ENCODE assay signal across 16 cellular contexts in genomic region chr1:61589382-61589765, GRCh38.
DNase-seq lines count a peak whose midpoint lies in the region; ATAC-seq and TF ChIP-seq lines count a peak whose summit lies in the region.
"Had no signal": no experiment of that assay in that cellular context is flagged by ENCODE, and none has a peak within 500 bp of the region (broad histone marks: within the 10 kb centered on the region; RNA-seq: fewer than 3 reads in every experiment).

No MANE protein-coding gene starts in this region.

- H3K56ac ChIP-seq in mesendoderm (ENCODE audit: low read length), result peak overlapping the region; percentile 54

- TF ChIP-seq CTCF in astrocyte of the spinal cord (IDR thresholded peaks at IDR 0.05; ENCODE audit: low read depth, low read length), result no peak

- H3K23ac ChIP-seq in mesendoderm (ENCODE audit: low read length) (no peak overlapping the region), mesenchymal stem cell (ENCODE audit: low read length in 2 of 2) (no peak overlapping the region)

- in situ Hi-C loops in astrocyte of the spinal cord (cut with HindIII; ENCODE audit: low sequenced_read_pairs), result no loop called here

- WGBS in mesendoderm (ENCODE audit: extremely low coverage, insufficient coverage, low lambda C conversion rate), result no CpG with 5 or more reads among the region's 15 CpGs
- WGBS in mesenchymal stem cell, result 71% methylated on average over 15 of the region's 15 CpGs

- no peaks in the 10 kb centered on the region for H3K27me3 ChIP-seq in mesendoderm (ENCODE audit: insufficient read depth, low read length, poor library complexity)
- peaks cover 0 to 9% of the 10 kb centered on the region in 2 experiments for H3K27me3 ChIP-seq in mesenchymal stem cell (ENCODE audit: control insufficient read depth in 1 of 2, insufficient read depth in 1 of 2, low read length in 2 of 2)
- H3K27me3 ChIP-seq: BLaER1 treated with 17β-estradiol and CSF1 and Interleukin-3, amounts not matched to agents 10 nM and 100 nM; breast epithelium; gastrocnemius medialis; hepatocyte; transverse colon had no signal

- H4K8ac ChIP-seq in mesendoderm (ENCODE audit: low read depth, low read length) (no peak overlapping the region), mesenchymal stem cell (ENCODE audit: low read length) (no peak overlapping the region)

- H2BK5ac ChIP-seq in mesendoderm (ENCODE audit: low read length) (no peak overlapping the region), mesenchymal stem cell (ENCODE audit: low read depth, low read length, poor library complexity, severe bottlenecking) (no peak overlapping the region)

- DNase-seq in NCI-H1417 (lab: John Stamatoyannopoulos, UW) (peak in 2 of 3 experiments; percentile 10 to 16), NCI-H1417 treated with DMSO at 0.1 percent for 48 hours (lab: John Stamatoyannopoulos, UW) (no peak), astrocyte of the spinal cord (ENCODE audit: low read depth, low spot score) (peak; percentile 19), mesendoderm (no peak), smooth muscle cell of the brain vasculature (ENCODE audit: low read depth, low spot score) (peak; percentile 12), DMS114 treated with DMSO at 0.1 percent for 48 hours (lab: John Stamatoyannopoulos, UW; ENCODE audit: unreplicated experiment) (no peak), mesenchymal stem cell (no peak)

- H3K27ac ChIP-seq in mesendoderm (ENCODE audit: low read depth, low read length) (no peak overlapping the region), mesenchymal stem cell (ENCODE audit: low read length, poor library complexity, severe bottlenecking) (no peak overlapping the region)
- H3K27ac ChIP-seq: 22Rv1; BLaER1 treated with 17β-estradiol and CSF1 and Interleukin-3, amounts not matched to agents 10 nM and 100 nM; breast epithelium; gastrocnemius medialis; hepatocyte; transverse colon had no signal

- H3K4me2 ChIP-seq in mesendoderm (ENCODE audit: low read length), result no peak overlapping the region
- H3K4me2 ChIP-seq in mesenchymal stem cell (ENCODE audit: low read length, poor library complexity, severe bottlenecking), result no peak overlapping the region
- H3K4me2 ChIP-seq: BLaER1 treated with 17β-estradiol and CSF1 and Interleukin-3, amounts not matched to agents 10 nM and 100 nM; hepatocyte had no signal

- H2AK5ac ChIP-seq in mesendoderm (ENCODE audit: low read length), result no peak overlapping the region
- no peak overlapping the region for H2AK5ac ChIP-seq in mesenchymal stem cell (ENCODE audit: low read length, severe bottlenecking)

- no peak overlapping the region for H2BK15ac ChIP-seq in mesendoderm (replicated peaks; ENCODE audit: low read depth)
- no peak overlapping the region for H2BK15ac ChIP-seq in mesenchymal stem cell (ENCODE audit: low read depth, poor library complexity, severe bottlenecking)

- no peak overlapping the region for H3K4me3 ChIP-seq in astrocyte of the spinal cord (ENCODE audit: low read depth, low read length)
- no peak overlapping the region for H3K4me3 ChIP-seq in mesendoderm (ENCODE audit: low read length)
- no peak overlapping the region for H3K4me3 ChIP-seq in mesenchymal stem cell (ENCODE audit: insufficient read depth in 1 of 2, low read depth in 1 of 2, low read length in 2 of 2)
- H3K4me3 ChIP-seq: BLaER1 treated with 17β-estradiol and CSF1 and Interleukin-3, amounts not matched to agents 10 nM and 100 nM; breast epithelium; gastrocnemius medialis; GM12878; hepatocyte; K562; transverse colon had no signal

- H3K79me1 ChIP-seq in mesendoderm (ENCODE audit: low read length), result no peaks in the 10 kb centered on the region
- no peaks in the 10 kb centered on the region for H3K79me1 ChIP-seq in mesenchymal stem cell (replicated peaks; ENCODE audit: low read length, poor library complexity, severe bottlenecking)

- no peak overlapping the region for H4K91ac ChIP-seq in mesenchymal stem cell (ENCODE audit: low read length)

- no peaks in the 10 kb centered on the region for H3K9me3 ChIP-seq in mesenchymal stem cell (ENCODE audit: control insufficient read depth, low read length)
- H3K9me3 ChIP-seq: BLaER1 treated with 17β-estradiol and CSF1 and Interleukin-3, amounts not matched to agents 10 nM and 100 nM; breast epithelium; gastrocnemius medialis; transverse colon had no signal

- H2BK120ac ChIP-seq in mesendoderm (ENCODE audit: low read depth, low read length), result no peak overlapping the region
- H2BK120ac ChIP-seq in mesenchymal stem cell (ENCODE audit: low read depth, low read length), result no peak overlapping the region

- H2AFZ ChIP-seq in mesenchymal stem cell (ENCODE audit: low read depth, low read length), result no peak overlapping the region
- H2AFZ ChIP-seq: hepatocyte had no signal

- H2BK12ac ChIP-seq in mesenchymal stem cell (ENCODE audit: low read length in 2 of 2), result no peak overlapping the region

- H3K36me3 ChIP-seq in mesendoderm (ENCODE audit: control insufficient read depth, insufficient read depth, low read length) (no peaks in the 10 kb centered on the region), mesenchymal stem cell (ENCODE audit: control insufficient read depth in 1 of 2, insufficient read depth in 2 of 2, low read depth in 1 of 2, low read length in 2 of 2) (no peaks in the 10 kb centered on the region)
- H3K36me3 ChIP-seq: BLaER1 treated with 17β-estradiol and CSF1 and Interleukin-3, amounts not matched to agents 10 nM and 100 nM; breast epithelium; gastrocnemius medialis; transverse colon had no signal

- no peak overlapping the region for H3K14ac ChIP-seq in mesenchymal stem cell (ENCODE audit: low read length in 2 of 2)

- H3K18ac ChIP-seq in mesendoderm (ENCODE audit: low read length) (peak overlapping the region; percentile 83), mesenchymal stem cell (ENCODE audit: low read depth in 1 of 2, low read length in 2 of 2) (no peak overlapping the region)

- ATAC-seq in GM18870 (IDR thresholded peaks at IDR 0.05; ENCODE audit: unreplicated experiment), result no peak

- H3K4me1 ChIP-seq in mesendoderm (ENCODE audit: control insufficient read depth, low read depth, low read length) (no peaks in the 10 kb centered on the region), mesenchymal stem cell (ENCODE audit: control insufficient read depth, insufficient read depth, low read depth, low read length) (peaks cover 1% of the 10 kb centered on the region)
- H3K4me1 ChIP-seq: BLaER1 treated with 17β-estradiol and CSF1 and Interleukin-3, amounts not matched to agents 10 nM and 100 nM; breast epithelium; gastrocnemius medialis had no signal

- H3K9ac ChIP-seq in mesendoderm (ENCODE audit: low read length), result no peak overlapping the region
- H3K9ac ChIP-seq in mesenchymal stem cell (ENCODE audit: low read length), result no peak overlapping the region
- H3K9ac ChIP-seq: BLaER1 treated with 17β-estradiol and CSF1 and Interleukin-3, amounts not matched to agents 10 nM and 100 nM had no signal

- no peaks in the 10 kb centered on the region for H3K79me2 ChIP-seq in mesendoderm (ENCODE audit: control insufficient read depth, insufficient read depth, low read length)
- H3K79me2 ChIP-seq: hepatocyte had no signal

- peak overlapping the region; percentile 85 for H4K5ac ChIP-seq in mesendoderm (ENCODE audit: low read length)

- H3K4ac ChIP-seq in mesendoderm (ENCODE audit: low read depth, low read length) (no peak overlapping the region), mesenchymal stem cell (ENCODE audit: low read depth in 1 of 2, low read length in 2 of 2) (no peak overlapping the region)

Comparison
In these comparisons a context has a peak if more than half of its experiments do, and no peak if none do; other contexts are left out.
1. DNase-seq: peak in NCI-H1417 (2 of 3), astrocyte of the spinal cord (single experiment) and smooth muscle cell of the brain vasculature (single experiment); none in NCI-H1417 treated with DMSO at 0.1 percent for 48 hours (single experiment), mesendoderm (single experiment), DMS114 treated with DMSO at 0.1 percent for 48 hours (single experiment) and mesenchymal stem cell (single experiment).